In the genomic region with DNA sequence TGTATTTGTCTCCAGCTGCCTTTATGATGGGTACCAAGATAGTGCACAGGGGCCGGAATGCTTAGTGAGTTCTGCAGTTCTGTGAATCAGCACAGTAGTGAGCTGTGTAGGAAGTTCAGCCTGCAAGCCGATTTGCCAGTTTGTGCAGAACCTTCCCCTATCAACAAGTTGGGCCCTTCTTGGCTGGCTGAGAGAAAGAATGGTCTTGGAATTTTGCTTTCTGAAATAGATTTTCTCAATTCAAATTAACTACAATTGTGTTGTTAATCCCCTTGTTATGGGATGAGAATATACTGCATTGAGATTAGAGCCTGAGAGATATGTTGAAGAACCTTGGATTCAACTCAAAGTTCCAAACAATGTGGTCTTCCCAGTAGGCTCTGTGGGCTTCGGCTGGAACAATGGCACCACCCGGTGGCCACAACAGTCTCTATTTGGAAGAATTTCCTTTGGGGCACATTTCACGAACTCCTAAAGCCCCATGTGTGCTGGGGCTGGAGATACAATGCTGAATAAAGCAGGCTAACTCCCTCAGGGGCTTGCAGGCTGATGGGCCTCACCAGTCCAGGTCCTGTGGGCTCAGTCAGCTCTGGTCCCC, we compare ENCODE assay signal across 9 cellular contexts. TPM values are rescaled to one million over a fixed set of nuclear protein-coding genes. Genes with fewer than 3 reads are reported as not detected.
DNase-seq lines count a peak whose midpoint lies in the region; ATAC-seq, FAIRE-seq and TF ChIP-seq lines count a peak whose summit lies in the region.
"Had no signal": no experiment of that assay in that cellular context is flagged by ENCODE, and none has a peak within 500 bp of the region (broad histone marks: within the 10 kb centered on the region; RNA-seq: fewer than 3 reads in every experiment).

No MANE protein-coding gene starts in this region.

- no peaks in the 10 kb centered on the region for H3K9me3 Mint-ChIP-seq in brain
- peaks cover 2% of the 10 kb centered on the region for H3K9me3 Mint-ChIP-seq in stimulated activated effector memory CD8-positive, alpha-beta T cell treated with anti-CD3 and anti-CD28 coated beads, Interleukin-12 subunit alpha, Interleukin-12 subunit beta, amount 100 ng/mL, for 72 hours
- H3K9me3 Mint-ChIP-seq: dendritic cell treated with granulocyte-macrophage colony-stimulating factor and Interleukin-4, amounts not matched to agents 40 ng/mL and 50 ng/mL, for 4 days had no signal

- H3K27ac Mint-ChIP-seq in brain, result no peak overlapping the region
- no peak overlapping the region for H3K27ac Mint-ChIP-seq in stimulated activated effector memory CD8-positive, alpha-beta T cell treated with anti-CD3 and anti-CD28 coated beads, Interleukin-12 subunit alpha, Interleukin-12 subunit beta, amount 100 ng/mL, for 72 hours
- H3K27ac Mint-ChIP-seq: dendritic cell treated with granulocyte-macrophage colony-stimulating factor and Interleukin-4, amounts not matched to agents 40 ng/mL and 50 ng/mL, for 4 days had no signal

- H3K4me3 Mint-ChIP-seq in brain, result no peak overlapping the region
- no peak overlapping the region for H3K4me3 Mint-ChIP-seq in stimulated activated effector memory CD8-positive, alpha-beta T cell treated with anti-CD3 and anti-CD28 coated beads, Interleukin-12 subunit alpha, Interleukin-12 subunit beta, amount 100 ng/mL, for 72 hours
- H3K4me3 Mint-ChIP-seq: dendritic cell treated with granulocyte-macrophage colony-stimulating factor and Interleukin-4, amounts not matched to agents 40 ng/mL and 50 ng/mL, for 4 days had no signal

- H3K4me3 ChIP-seq in upper lobe of left lung, result no peak overlapping the region

- 43 to 49% methylated on average over 5 of the region's 5 CpGs for WGBS in upper lobe of left lung, 2 donors

- no peak overlapping the region for H3K27ac ChIP-seq in upper lobe of left lung

- peak; percentile 65 for DNase-seq in Ammon's horn (ENCODE audit: low spot score)
- DNase-seq in NCI-H2107 treated with DMSO at 0.1 percent for 48 hours (lab: John Stamatoyannopoulos, UW; ENCODE audit: unreplicated experiment), result peak; percentile 35
- DNase-seq in upper lobe of left lung, result peak in 1 of 2 donors; percentile 25
- no peak for DNase-seq in stimulated activated effector memory CD8-positive, alpha-beta T cell treated with anti-CD3 and anti-CD28 coated beads, Interleukin-12 subunit alpha, Interleukin-12 subunit beta, amount 100 ng/mL, for 72 hours (ENCODE audit: low spot score in 2 of 2)

- H3K36me3 Mint-ChIP-seq in brain, result no peaks in the 10 kb centered on the region
- no peaks in the 10 kb centered on the region for H3K36me3 Mint-ChIP-seq in stimulated activated effector memory CD8-positive, alpha-beta T cell treated with anti-CD3 and anti-CD28 coated beads, Interleukin-12 subunit alpha, Interleukin-12 subunit beta, amount 100 ng/mL, for 72 hours

- TF ChIP-seq POLR2A in upper lobe of left lung (IDR thresholded peaks at IDR 0.05), result no peak

- H3K9me3 ChIP-seq in upper lobe of left lung, result no peaks in the 10 kb centered on the region

- peak; percentile 9 for FAIRE-seq in islet of Langerhans (lab: Jason Lieb, UNC)

- TF ChIP-seq EP300 in upper lobe of left lung (IDR thresholded peaks at IDR 0.05), result no peak

- no peaks in the 10 kb centered on the region for H3K27me3 ChIP-seq in upper lobe of left lung

- no peaks in the 10 kb centered on the region for H3K4me1 Mint-ChIP-seq in brain
- no peaks in the 10 kb centered on the region for H3K4me1 Mint-ChIP-seq in stimulated activated effector memory CD8-positive, alpha-beta T cell treated with anti-CD3 and anti-CD28 coated beads, Interleukin-12 subunit alpha, Interleukin-12 subunit beta, amount 100 ng/mL, for 72 hours

- peak; percentile 56 to 67 for TF ChIP-seq CTCF in brain (conservative IDR thresholded peaks at IDR 0.05)
- peak in 4 of 6 experiments; percentile 6 to 40 (median 31) for TF ChIP-seq CTCF in upper lobe of left lung (IDR thresholded peaks at IDR 0.05)

- no peaks in the 10 kb centered on the region for H3K4me1 ChIP-seq in upper lobe of left lung

- H3K36me3 ChIP-seq in upper lobe of left lung, result no peaks in the 10 kb centered on the region

- no peaks in the 10 kb centered on the region for H3K27me3 Mint-ChIP-seq in brain

- peak; percentile 61 for ATAC-seq in GM19438 (IDR thresholded peaks at IDR 0.05; ENCODE audit: low read depth, unreplicated experiment)
- peak in 1 of 2 donors; percentile 43 for ATAC-seq in upper lobe of left lung (ENCODE audit: low FRiP score in 2 of 2)
- no peak for ATAC-seq in stimulated activated effector memory CD8-positive, alpha-beta T cell treated with anti-CD3 and anti-CD28 coated beads, Interleukin-12 subunit alpha, Interleukin-12 subunit beta, amount 100 ng/mL, for 72 hours
- no peak for ATAC-seq in HG03571 (IDR thresholded peaks at IDR 0.05; ENCODE audit: unreplicated experiment)

RNA-seq across cellular contexts. Expression of gene TRIM42, which starts 59.1 kb away (rescaled TPM):
- not detected for polyA plus RNA-seq in brain (ENCODE audit: insufficient read depth, low read depth, low replicate concordance)
- total RNA-seq in upper lobe of left lung, result not detected

Comparison
In these comparisons a context has a peak if more than half of its experiments do, and no peak if none do; other contexts are left out.
1. DNase-seq: peak in Ammon's horn (single experiment) and NCI-H2107 treated with DMSO at 0.1 percent for 48 hours (single experiment); none in stimulated activated effector memory CD8-positive, alpha-beta T cell treated with anti-CD3 and anti-CD28 coated beads, Interleukin-12 subunit alpha, Interleukin-12 subunit beta, amount 100 ng/mL, for 72 hours (0 of 2).